ENCODE assay signal across 28 cellular contexts in the genomic region with DNA sequence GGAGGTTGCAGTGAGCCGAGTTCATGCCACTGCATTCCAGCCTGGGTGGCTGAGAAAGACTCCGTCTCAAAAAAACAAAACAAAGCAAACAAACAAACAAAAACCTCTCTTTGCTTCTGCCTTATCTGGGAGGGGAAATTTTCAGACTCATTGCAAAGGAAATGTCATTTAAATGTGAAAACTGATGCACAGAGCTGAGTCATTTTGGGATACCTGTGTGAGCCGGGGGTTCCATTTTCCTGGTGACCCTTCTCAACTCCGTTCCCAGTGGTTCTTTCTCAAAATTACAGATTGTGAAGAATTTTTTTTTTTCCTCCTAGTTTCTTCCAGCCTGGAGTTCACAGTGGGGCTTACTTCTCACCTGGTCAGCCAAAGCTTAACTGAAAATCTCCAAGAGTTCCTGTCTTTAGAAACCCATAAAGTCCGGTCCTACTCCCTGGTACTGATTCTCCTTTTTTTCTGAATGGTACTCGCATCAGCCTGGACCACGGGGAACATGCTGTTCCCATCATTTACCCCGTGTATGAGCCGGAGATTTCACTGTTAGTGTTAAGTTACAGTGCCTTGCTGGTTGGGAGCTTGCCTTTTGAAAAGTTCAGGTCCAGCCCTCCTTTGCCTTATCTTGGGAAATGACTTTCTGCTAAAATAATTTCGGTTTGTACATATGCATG. TPM values are rescaled to one million over a fixed set of nuclear protein-coding genes. Genes with fewer than 3 reads are reported as not detected.
DNase-seq lines count a peak whose midpoint lies in the region; ATAC-seq and TF ChIP-seq lines count a peak whose summit lies in the region.
"Had no signal": no experiment of that assay in that cellular context is flagged by ENCODE, and none has a peak within 500 bp of the region (broad histone marks: within the 10 kb centered on the region; RNA-seq: fewer than 3 reads in every experiment).

No MANE protein-coding gene starts in this region.

- no peak overlapping the region for H3K4me3 ChIP-seq in GM23338
- no peak overlapping the region for H3K4me3 ChIP-seq in HUES64 (ENCODE audit: low read length)
- H3K4me3 ChIP-seq in fibroblast of the aortic adventitia (ENCODE audit: low read depth, low read length): no peak overlapping the region
- H3K4me3 ChIP-seq in psoas muscle: no peak overlapping the region
- H3K4me3 ChIP-seq: breast epithelium, colonic mucosa, HAP-1, SK-N-MC had no signal

- peak overlapping the region; percentile 43; the same call in 1 of the 2 replicates for H2AFZ ChIP-seq in GM23338

- H3K4me2 ChIP-seq in GM23338: no peak overlapping the region

- no peak overlapping the region for H3K4me3 Mint-ChIP-seq in GM23338
- H3K4me3 Mint-ChIP-seq: activated CD8-positive, alpha-beta T cell treated with anti-CD3 and anti-CD28 coated beads for 36 hours; activated naive CD4-positive, alpha-beta T cell treated with anti-CD3 and anti-CD28 coated beads, Interleukin-2, amount 50 U/mL, for 24 hours; memory B cell; naive B cell; T-helper 17 cell; type B pancreatic cell had no signal

- H3K9me3 ChIP-seq in HUES64 (ENCODE audit: insufficient read depth, low read depth, low read length) (peaks cover 4% of the 10 kb centered on the region; the same call in 1 of the 2 replicates), psoas muscle (no peaks in the 10 kb centered on the region)
- H3K9me3 ChIP-seq: breast epithelium, colonic mucosa had no signal

- DNase-seq in GM23338 (ENCODE audit: low spot score): no peak
- peak; percentile 47 for DNase-seq in fibroblast of the aortic adventitia (ENCODE audit: low read depth)
- DNase-seq in psoas muscle: no peak
- DNase-seq in T-helper 1 cell: no peak
- no peak for DNase-seq in NCI-H510A (lab: John Stamatoyannopoulos, UW)
- no peak for DNase-seq in medulla oblongata (ENCODE audit: extremely low spot score)
- DNase-seq: ACHN; activated CD4-positive, alpha-beta T cell treated with anti-CD3 and anti-CD28 coated beads for 1 hour; activated CD8-positive, alpha-beta T cell treated with anti-CD3 and anti-CD28 coated beads for 36 hours; colonic mucosa; DMS153; effector CD8-positive, alpha-beta T cell; MV-4-11; naive B cell; NCI-H1436 treated with DMSO at 0.1 percent for 48 hours; occipital lobe; stimulated activated CD4-positive, alpha-beta T cell treated with anti-CD3 and anti-CD28 coated beads, Interleukin-2, amount 100 ng/mL, for 24 hours; T-helper 17 cell had no signal

- H3K36me3 Mint-ChIP-seq in GM23338 (ENCODE audit: low read depth): no peaks in the 10 kb centered on the region
- H3K36me3 Mint-ChIP-seq: naive B cell, type B pancreatic cell had no signal

- intact Hi-C loops in psoas muscle (cut with DNase I): loop anchor here in 1 of 2 donors (5.0 kb wide), 1 partner anchor 89 kb away; no protein-coding TSS in a partner anchor

- TF ChIP-seq CTCF in GM23338 (conservative IDR thresholded peaks at IDR 0.05; ENCODE audit: low read depth in 2 of 2) (no peak), fibroblast of the aortic adventitia (IDR thresholded peaks at IDR 0.05; ENCODE audit: insufficient read depth, low read length) (no peak), psoas muscle (IDR thresholded peaks at IDR 0.05) (no peak)

- no peaks in the 10 kb centered on the region for H3K79me2 ChIP-seq in GM23338 (replicated peaks; ENCODE audit: insufficient read depth)

- H3F3A ChIP-seq in GM23338 (replicated peaks; ENCODE audit: low read depth): no peaks in the 10 kb centered on the region

- no peak overlapping the region for H3K9ac ChIP-seq in HUES64 (ENCODE audit: low read depth, low read length)

- H3K9me3 Mint-ChIP-seq in GM23338: no peaks in the 10 kb centered on the region
- H3K9me3 Mint-ChIP-seq: activated naive CD4-positive, alpha-beta T cell treated with anti-CD3 and anti-CD28 coated beads, Interleukin-2, amount 50 U/mL, for 24 hours; activated T-helper 2 cell treated with anti-CD3 and anti-CD28 coated beads, Interferon-gamma antibody, Interleukin-2, Interleukin-4, amounts not matched to agents 10 μg/mL and 5 μg/mL and 100 μg/mL, durations not matched to agents 14 hours and 24 hours and 36 hours; memory B cell; naive B cell; type B pancreatic cell had no signal

- no peaks in the 10 kb centered on the region for H4K20me1 ChIP-seq in GM23338 (replicated peaks; ENCODE audit: insufficient read depth)

- no peak overlapping the region for H3K27ac Mint-ChIP-seq in GM23338
- H3K27ac Mint-ChIP-seq: activated CD8-positive, alpha-beta T cell treated with anti-CD3 and anti-CD28 coated beads for 36 hours; activated naive CD4-positive, alpha-beta T cell treated with anti-CD3 and anti-CD28 coated beads, Interleukin-2, amount 50 U/mL, for 24 hours; activated T-helper 2 cell treated with anti-CD3 and anti-CD28 coated beads, Interferon-gamma antibody, Interleukin-2, Interleukin-4, amounts not matched to agents 10 μg/mL and 5 μg/mL and 100 μg/mL, durations not matched to agents 14 hours and 24 hours and 36 hours; memory B cell; naive B cell; T-helper 17 cell; type B pancreatic cell had no signal

- no peak overlapping the region for H3K27ac ChIP-seq in GM23338 (ENCODE audit: low read depth)
- peak overlapping the region; percentile 5; the same call in 1 of the 2 replicates for H3K27ac ChIP-seq in HUES64 (ENCODE audit: low read depth, low read length)
- peak overlapping the region; percentile 86 for H3K27ac ChIP-seq in psoas muscle
- H3K27ac ChIP-seq: breast epithelium, colonic mucosa, SK-N-MC had no signal

- no peaks in the 10 kb centered on the region for H3K9me2 ChIP-seq in GM23338 (ENCODE audit: insufficient read depth)

- peaks cover 17% of the 10 kb centered on the region for H3K4me1 Mint-ChIP-seq in GM23338
- H3K4me1 Mint-ChIP-seq: activated naive CD4-positive, alpha-beta T cell treated with anti-CD3 and anti-CD28 coated beads, Interleukin-2, amount 50 U/mL, for 24 hours; memory B cell; naive B cell; T-helper 17 cell had no signal

- WGBS in HUES64: 84% methylated on average over 9 of the region's 10 CpGs
- 42 to 58% (median 44%) methylated on average over 10 of the region's 10 CpGs for whole genome bisulfite sequencing in psoas muscle, 3 donors

- H3K27me3 Mint-ChIP-seq in GM23338 (ENCODE audit: insufficient read depth, low read depth, poor library complexity): peaks cover 4% of the 10 kb centered on the region
- H3K27me3 Mint-ChIP-seq: activated CD8-positive, alpha-beta T cell treated with anti-CD3 and anti-CD28 coated beads for 36 hours; activated naive CD4-positive, alpha-beta T cell treated with anti-CD3 and anti-CD28 coated beads, Interleukin-2, amount 50 U/mL, for 24 hours; T-helper 17 cell; type B pancreatic cell had no signal

- peaks cover 15% of the 10 kb centered on the region for H3K4me1 ChIP-seq in GM23338 (ENCODE audit: insufficient read depth)
- peaks cover 17% of the 10 kb centered on the region for H3K4me1 ChIP-seq in HUES64 (ENCODE audit: insufficient read depth, low read length)
- H3K4me1 ChIP-seq in psoas muscle: peaks cover 56% of the 10 kb centered on the region
- H3K4me1 ChIP-seq: breast epithelium, colonic mucosa had no signal

- ATAC-seq in GM23338 (no peak), psoas muscle (peak; percentile 14 to 61 (median 44)), HG03196 (IDR thresholded peaks at IDR 0.05; ENCODE audit: unreplicated experiment) (no peak)
- ATAC-seq: activated CD8-positive, alpha-beta T cell treated with anti-CD3 and anti-CD28 coated beads for 36 hours; T-helper 17 cell had no signal

- no peaks in the 10 kb centered on the region for H3K36me3 ChIP-seq in GM23338 (ENCODE audit: insufficient read depth)
- H3K36me3 ChIP-seq in HUES64 (ENCODE audit: insufficient read depth, low read length): no peaks in the 10 kb centered on the region
- no peaks in the 10 kb centered on the region for H3K36me3 ChIP-seq in psoas muscle (ENCODE audit: insufficient read depth in 1 of 2, low read depth in 1 of 2)
- H3K36me3 ChIP-seq: breast epithelium, colonic mucosa, HAP-1 had no signal

- H3K27me3 ChIP-seq in GM23338 (ENCODE audit: insufficient read depth) (no peaks in the 10 kb centered on the region), HUES64 (ENCODE audit: insufficient read depth, low read length) (no peaks in the 10 kb centered on the region), psoas muscle (ENCODE audit: insufficient read depth in 3 of 3, low read length in 2 of 3) (no peaks in the 10 kb centered on the region)
- H3K27me3 ChIP-seq: breast epithelium, colonic mucosa had no signal

TF ChIP-seq in GM23338, 12 proteins besides CTCF, POLR2A, EP300 and RAD21 (continues in another document):
- TF ChIP-seq ZNF331 (CRISPR knock-in tag; IDR thresholded peaks at IDR 0.05; ENCODE audit: low read depth): no peak

RNA-seq across cellular contexts. Expression of a gene that starts 56.9 kb away (rescaled TPM):
- total RNA-seq in GM23338 (2014; rRNA removed; shearing (Covaris generic)): 0.04 and 0.17 TPM in 2 replicates
- polyA plus RNA-seq in GM23338 (2016; fragmentation: Nextera tagmentation; extraction: Ambion mirVana): 0.03 and 0.05 TPM in 2 replicates
- 0.40 TPM for polyA plus RNA-seq in HUES64 (2013, experiment 1 of 2)
- polyA plus RNA-seq in HUES64 (2013, experiment 2 of 2): 0.44 TPM
- total RNA-seq in fibroblast of the aortic adventitia (ENCODE audit: low replicate concordance): 0.08 and 0.09 TPM in 2 replicates
- total RNA-seq in psoas muscle: 10 to 100 TPM; 14.2 to 48.8 (median 25.1) TPM
- 10 to 100 TPM in 1 of 3 donors, 1 to 10 TPM in 2; 1.6 to 11.7 (median 6.7) TPM for polyA plus RNA-seq in psoas muscle
- total RNA-seq: T-helper 17 cell had no signal
- polyA plus RNA-seq: BJ had no signal

Comparison
In these comparisons a context has a peak if more than half of its experiments do, and no peak if none do; other contexts are left out.
1. ATAC-seq: peak in psoas muscle (4 of 4); none in GM23338 (single experiment) and HG03196 (single experiment).
2. RNA of a gene that starts 56.9 kb away (total RNA-seq): 14.2 to 48.8 TPM in psoas muscle; 0.04 to 0.17 TPM in GM23338 and 0.08 to 0.09 TPM in fibroblast of the aortic adventitia; every median in the first group is over 10 times any median in the second.